Comparison of ENCODE assay signal across 8 cellular contexts in the genomic region with DNA sequence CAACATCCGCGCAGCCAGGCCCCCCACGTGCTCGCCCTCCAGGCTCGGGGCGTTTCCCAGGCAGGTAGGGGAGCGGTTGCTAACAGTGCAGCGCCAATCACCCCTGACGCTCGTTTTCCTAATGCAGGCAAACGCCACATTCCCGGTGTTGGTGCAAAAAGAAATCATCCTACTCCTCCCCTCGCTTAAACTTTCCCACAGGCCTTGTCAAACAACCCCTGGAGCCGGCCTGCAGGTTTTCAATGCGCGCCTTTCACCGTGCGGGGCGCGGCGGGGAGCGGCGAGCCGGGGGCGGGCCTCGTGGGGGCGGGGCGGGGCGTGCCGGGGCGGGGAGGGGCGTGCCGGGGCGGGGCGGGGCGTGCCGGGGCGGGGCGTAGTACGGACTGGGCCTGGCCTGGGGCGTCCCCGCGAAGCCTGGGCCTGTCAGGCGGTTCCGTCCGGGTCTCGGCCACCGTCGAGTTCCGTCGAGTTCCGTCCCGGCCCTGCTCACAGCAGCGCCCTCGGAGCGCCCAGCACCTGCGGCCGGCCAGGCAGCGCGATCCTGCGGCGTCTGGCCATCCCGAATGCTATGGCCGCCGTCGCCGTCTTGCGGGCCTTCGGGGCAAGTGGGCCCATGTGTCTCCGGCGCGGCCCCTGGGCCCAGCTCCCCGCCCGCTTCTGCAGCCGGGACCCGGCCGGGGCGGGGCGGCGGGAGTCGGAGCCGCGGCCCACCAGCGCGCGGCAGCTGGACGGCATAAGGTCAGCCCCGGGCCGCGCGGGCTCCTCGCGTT. TPM values are rescaled to one million over a fixed set of nuclear protein-coding genes. Genes with fewer than 3 reads are reported as not detected.
DNase-seq lines count a peak whose midpoint lies in the region; ATAC-seq, FAIRE-seq and TF ChIP-seq lines count a peak whose summit lies in the region.

A gene with protein sequence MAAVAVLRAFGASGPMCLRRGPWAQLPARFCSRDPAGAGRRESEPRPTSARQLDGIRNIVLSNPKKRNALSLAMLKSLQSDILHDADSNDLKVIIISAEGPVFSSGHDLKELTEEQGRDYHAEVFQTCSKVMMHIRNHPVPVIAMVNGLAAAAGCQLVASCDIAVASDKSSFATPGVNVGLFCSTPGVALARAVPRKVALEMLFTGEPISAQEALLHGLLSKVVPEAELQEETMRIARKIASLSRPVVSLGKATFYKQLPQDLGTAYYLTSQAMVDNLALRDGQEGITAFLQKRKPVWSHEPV (plus strand): TSS at position 374 of the 770 bp plus-strand sequence. CDS start 195 bp downstream, at position 569.

- no peaks in the 10 kb centered on the region; the same call in 1 of the 2 replicates for H3K27me3 ChIP-seq in MM.1S (replicated peaks; ENCODE audit: insufficient read depth, low read length)
- no peaks in the 10 kb centered on the region for H3K27me3 ChIP-seq in subcutaneous abdominal adipose tissue (ENCODE audit: control insufficient read depth in 5 of 5, insufficient read depth in 4 of 5, low read length in 5 of 5)

- H3K4me3 ChIP-seq in MM.1S (ENCODE audit: low read length) (peak within 1 kb of the TSS; percentile 44), subcutaneous abdominal adipose tissue (ENCODE audit: low read depth in 1 of 5, low read length in 5 of 5) (peak within 1 kb of the TSS; percentile 60 to 70 (median 66))

- H2AFZ ChIP-seq in MM.1S (ENCODE audit: low read length): no peak within 1 kb of the TSS

- DNase-seq in ELF-1 (ENCODE audit: low read depth, low spot score): peak; percentile 74
- DNase-seq in MM.1S: peak; percentile 24
- peak; percentile 60 to 70 for DNase-seq in activated T-cell treated with anti-CD3 and anti-CD28 coated beads, Interleukin-2, amount 50 U/mL, for 72 hours
- peak; percentile 54 for DNase-seq in fibroblast of gingiva (ENCODE audit: low read depth)
- DNase-seq in natural killer cell treated with Interleukin-12 subunit alpha and Interleukin-12 subunit beta and Interleukin-15 and Interleukin-18, amount 100 ng/mL, for 72 hours (ENCODE audit: low spot score): peak; percentile 67
- no peak for DNase-seq in RCC 7860 (ENCODE audit: low spot score)

- H4K20me1 ChIP-seq in MM.1S (ENCODE audit: insufficient read depth, low read length): no peaks in the 10 kb centered on the region

- H3K27me3 Mint-ChIP-seq in activated T-cell treated with anti-CD3 and anti-CD28 coated beads, Interleukin-2, amount 50 U/mL, for 72 hours (ENCODE audit: low read depth): peaks cover 43% of the 10 kb centered on the region
- peaks cover 15 to 42% of the 10 kb centered on the region in 2 donors for H3K27me3 Mint-ChIP-seq in natural killer cell treated with Interleukin-12 subunit alpha and Interleukin-12 subunit beta and Interleukin-15 and Interleukin-18, amount 100 ng/mL, for 72 hours

- peak; percentile 73 for ATAC-seq in GM21529 (IDR thresholded peaks at IDR 0.05; ENCODE audit: unreplicated experiment)
- ATAC-seq in activated T-cell treated with anti-CD3 and anti-CD28 coated beads, Interleukin-2, amount 50 U/mL, for 72 hours (replicated peaks in 1 of 2): peak; percentile 95 to 97
- ATAC-seq in natural killer cell treated with Interleukin-12 subunit alpha and Interleukin-12 subunit beta and Interleukin-15 and Interleukin-18, amount 100 ng/mL, for 72 hours: peak; percentile 90 to 93

- H3K79me2 ChIP-seq in MM.1S (ENCODE audit: low read length): no peaks in the 10 kb centered on the region

- peak within 1 kb of the TSS; percentile 49; the same call in 1 of the 2 replicates for H3K4me2 ChIP-seq in MM.1S (ENCODE audit: low read depth, low read length)

- peak within 1 kb of the TSS; percentile 68 to 76 for H3K4me3 Mint-ChIP-seq in activated T-cell treated with anti-CD3 and anti-CD28 coated beads, Interleukin-2, amount 50 U/mL, for 72 hours
- peak within 1 kb of the TSS; percentile 43 for H3K4me3 Mint-ChIP-seq in natural killer cell treated with Interleukin-12 subunit alpha and Interleukin-12 subunit beta and Interleukin-15 and Interleukin-18, amount 100 ng/mL, for 72 hours

- TF ChIP-seq CTCF in MM.1S (IDR thresholded peaks at IDR 0.05; ENCODE audit: low read length): no peak

- peaks cover 2 to 11% of the 10 kb centered on the region in 2 donors for H3K36me3 Mint-ChIP-seq in activated T-cell treated with anti-CD3 and anti-CD28 coated beads, Interleukin-2, amount 50 U/mL, for 72 hours (ENCODE audit: insufficient read depth in 2 of 2)
- no peaks in the 10 kb centered on the region for H3K36me3 Mint-ChIP-seq in natural killer cell treated with Interleukin-12 subunit alpha and Interleukin-12 subunit beta and Interleukin-15 and Interleukin-18, amount 100 ng/mL, for 72 hours

- no peaks in the 10 kb centered on the region for H3F3A ChIP-seq in MM.1S (ENCODE audit: insufficient read depth, low read length)

- no peak within 1 kb of the TSS for H3K27ac Mint-ChIP-seq in activated T-cell treated with anti-CD3 and anti-CD28 coated beads, Interleukin-2, amount 50 U/mL, for 72 hours
- H3K27ac Mint-ChIP-seq in natural killer cell treated with Interleukin-12 subunit alpha and Interleukin-12 subunit beta and Interleukin-15 and Interleukin-18, amount 100 ng/mL, for 72 hours: no peak within 1 kb of the TSS

- no peaks in the 10 kb centered on the region for H3K9me3 Mint-ChIP-seq in activated T-cell treated with anti-CD3 and anti-CD28 coated beads, Interleukin-2, amount 50 U/mL, for 72 hours
- no peaks in the 10 kb centered on the region for H3K9me3 Mint-ChIP-seq in natural killer cell treated with Interleukin-12 subunit alpha and Interleukin-12 subunit beta and Interleukin-15 and Interleukin-18, amount 100 ng/mL, for 72 hours

- no peaks in the 10 kb centered on the region for H3K9me2 ChIP-seq in MM.1S (replicated peaks; ENCODE audit: insufficient read depth, low read length)

- no peaks in the 10 kb centered on the region for H3K36me3 ChIP-seq in MM.1S (replicated peaks; ENCODE audit: insufficient read depth, low read length)
- peaks cover 0 to 5% (median 0%) of the 10 kb centered on the region in 5 donors for H3K36me3 ChIP-seq in subcutaneous abdominal adipose tissue (ENCODE audit: control insufficient read depth in 5 of 5, insufficient read depth in 5 of 5, low read length in 5 of 5)

- H3K27ac ChIP-seq in MM.1S (ENCODE audit: low read length): no peak within 1 kb of the TSS
- H3K27ac ChIP-seq in subcutaneous abdominal adipose tissue (ENCODE audit: low read depth, low read length): peak within 1 kb of the TSS; percentile 82

- FAIRE-seq in RCC 7860 (lab: Jason Lieb, UNC): no peak

- H3K4me1 ChIP-seq in MM.1S (ENCODE audit: low read length) (no peaks in the 10 kb centered on the region), subcutaneous abdominal adipose tissue (ENCODE audit: control insufficient read depth in 5 of 5, insufficient read depth in 5 of 5, low read length in 5 of 5) (peaks cover 4 to 53% (median 43%) of the 10 kb centered on the region in 5 donors)

- no peak within 1 kb of the TSS for H3K9ac ChIP-seq in MM.1S (ENCODE audit: low read length)
- peak within 1 kb of the TSS in 4 of 5 donors; percentile 68 to 88 (median 80) for H3K9ac ChIP-seq in subcutaneous abdominal adipose tissue (ENCODE audit: low read length in 5 of 5)

- no peaks in the 10 kb centered on the region for H3K9me3 ChIP-seq in MM.1S (replicated peaks; ENCODE audit: insufficient read depth, low read length)
- H3K9me3 ChIP-seq in subcutaneous abdominal adipose tissue (ENCODE audit: control insufficient read depth in 5 of 5, low read length in 5 of 5): no peaks in the 10 kb centered on the region

- H3K4me1 Mint-ChIP-seq in activated T-cell treated with anti-CD3 and anti-CD28 coated beads, Interleukin-2, amount 50 U/mL, for 72 hours (ENCODE audit: low read depth): peaks cover 7% of the 10 kb centered on the region
- H3K4me1 Mint-ChIP-seq in natural killer cell treated with Interleukin-12 subunit alpha and Interleukin-12 subunit beta and Interleukin-15 and Interleukin-18, amount 100 ng/mL, for 72 hours (ENCODE audit: low read depth in 2 of 2): peaks cover 0 to 18% of the 10 kb centered on the region in 2 donors

RNA-seq across cellular contexts. Expression of the gene that starts here (rescaled TPM):
- total RNA-seq in activated T-cell treated with anti-CD3 and anti-CD28 coated beads, Interleukin-2, amount 50 U/mL, for 72 hours: 1 to 10 TPM; 4.2 to 4.3 TPM
- total RNA-seq in natural killer cell treated with Interleukin-12 subunit alpha and Interleukin-12 subunit beta and Interleukin-15 and Interleukin-18, amount 100 ng/mL, for 72 hours: 1 to 10 TPM; 1.3 to 2.0 TPM
